In genomic region chr11:108302121-108302785, GRCh38 we compare ENCODE assay signal across 10 cellular contexts.
A peak's percentile ranks its signal among the peaks of the same experiment; 100 is the strongest.
DNase-seq lines count a peak whose midpoint lies in the region; ATAC-seq and TF ChIP-seq lines count a peak whose summit lies in the region.
"Had no signal": no experiment of that assay in that cellular context is flagged by ENCODE, and none has a peak within 500 bp of the region (broad histone marks: within the 10 kb centered on the region; RNA-seq: fewer than 3 reads in every experiment).

No MANE protein-coding gene starts in this region.

- ATAC-seq in GM18508 (IDR thresholded peaks at IDR 0.05; ENCODE audit: insufficient read depth, unreplicated experiment) (peak; percentile 63), GM21825 (IDR thresholded peaks at IDR 0.05; ENCODE audit: unreplicated experiment) (peak; percentile 87), IMR-90 (ENCODE audit: low read depth) (peak; percentile 62), mucosa of descending colon (no peak)
- ATAC-seq: K562, sciatic nerve had no signal

- H4K91ac ChIP-seq in IMR-90 (ENCODE audit: insufficient read depth, low read depth, low read length): no peak overlapping the region

- dilution Hi-C loops in IMR-90 (cut with HindIII; ENCODE audit: low sequenced_read_pairs, unreplicated experiment): no loop called here

- no peak overlapping the region for H3K23ac ChIP-seq in IMR-90 (ENCODE audit: low read depth, low read length)

- no peak overlapping the region for H2AFZ ChIP-seq in IMR-90 (replicated peaks; ENCODE audit: low read length, poor library complexity)

- no peak overlapping the region for H4K8ac ChIP-seq in IMR-90 (ENCODE audit: low read depth in 2 of 2, low read length in 2 of 2)

- POLR2A ChIA-PET in IMR-90 (lab: Charles Lee; ENCODE audit: unreplicated experiment): no interaction called here

- no peak overlapping the region for H3K18ac ChIP-seq in IMR-90 (ENCODE audit: low read depth, low read length)

- no peaks in the 10 kb centered on the region for H3K9me3 ChIP-seq in IMR-90 (ENCODE audit: control insufficient read depth, insufficient read depth, low read length)
- H3K9me3 ChIP-seq in mucosa of descending colon: no peaks in the 10 kb centered on the region

- no peaks in the 10 kb centered on the region for H4K20me1 ChIP-seq in IMR-90 (ENCODE audit: insufficient read depth, low read length)

- no peak overlapping the region for H3K56ac ChIP-seq in IMR-90 (ENCODE audit: extremely low read depth, insufficient read depth, low read length)

- no peak overlapping the region for H2AK9ac ChIP-seq in IMR-90 (replicated peaks; ENCODE audit: low read depth, low read length, poor library complexity)

- no peak overlapping the region for H2BK20ac ChIP-seq in IMR-90 (ENCODE audit: low read depth, low read length)

- H2BK120ac ChIP-seq in IMR-90 (ENCODE audit: low read depth, low read length): no peak overlapping the region

- H3K4me3 ChIP-seq in IMR-90 (ENCODE audit: insufficient read depth, low read depth, low read length): no peak overlapping the region
- no peak overlapping the region for H3K4me3 ChIP-seq in mucosa of descending colon
- H3K4me3 ChIP-seq: K562 had no signal

- no peak overlapping the region for H3K14ac ChIP-seq in IMR-90 (replicated peaks; ENCODE audit: low read depth, low read length)

- peak; percentile 52 for DNase-seq in IMR-90
- peak; percentile 60 for DNase-seq in kidney glomerular epithelial cell (lab: John Stamatoyannopoulos, UW)
- DNase-seq in posterior vena cava (ENCODE audit: low spot score): no peak
- no peak for DNase-seq in mucosa of descending colon
- DNase-seq in NCI-H446 (lab: John Stamatoyannopoulos, UW): no peak
- DNase-seq in G401 (ENCODE audit: low spot score): no peak

- no TSS peak for BruUV-seq in IMR-90 (replicated peaks; lab: Mats Ljungman, UMichigan)

- no peaks in the 10 kb centered on the region for H3K27me3 ChIP-seq in IMR-90 (ENCODE audit: control insufficient read depth, insufficient read depth, low read length)

- no peak for TF ChIP-seq POLR2A in IMR-90 (IDR thresholded peaks at IDR 0.05; ENCODE audit: low read depth, low read length)

- no peak for TF ChIP-seq CTCF in IMR-90 (conservative IDR thresholded peaks at IDR 0.05; ENCODE audit: low read depth, low read length)
- TF ChIP-seq CTCF in mucosa of descending colon (IDR thresholded peaks at IDR 0.05): no peak

- no peak overlapping the region for H3K9ac ChIP-seq in IMR-90 (ENCODE audit: low read depth, low read length)

- peak overlapping the region; percentile 39 for H2BK5ac ChIP-seq in IMR-90 (ENCODE audit: low read depth, low read length, poor library complexity, severe bottlenecking)

- H3K4me1 ChIP-seq in IMR-90 (ENCODE audit: control insufficient read depth, insufficient read depth, low read length) (peaks cover 8% of the 10 kb centered on the region), mucosa of descending colon (ENCODE audit: low read depth) (no peaks in the 10 kb centered on the region)

- H3K27ac ChIP-seq in IMR-90 (ENCODE audit: insufficient read depth, low read length): no peak overlapping the region

- in situ Hi-C loops in IMR-90 (cut with MboI; ENCODE audit: low sequenced_read_pairs): no loop called here
- in situ Hi-C loops in G401 (cut with HindIII; ENCODE audit: low sequenced_read_pairs): no loop called here

- H3K79me1 ChIP-seq in IMR-90 (ENCODE audit: low read depth in 1 of 2, low read length in 2 of 2): no peaks in the 10 kb centered on the region; a peak in 1 of 4 replicates

- no peak overlapping the region; the same call in 1 of the 2 replicates for H4K5ac ChIP-seq in IMR-90 (ENCODE audit: low read depth, low read length)

- H2BK15ac ChIP-seq in IMR-90 (ENCODE audit: low read depth, low read length): no peak overlapping the region

- CTCF ChIA-PET in IMR-90 (lab: Yijun Ruan, JAX): no interaction called here

- H2AK5ac ChIP-seq in IMR-90 (ENCODE audit: low read depth, low read length): no peak overlapping the region

- peak overlapping the region; percentile 10; the same call in 1 of the 2 replicates for H3K4me2 ChIP-seq in IMR-90 (ENCODE audit: low read depth, low read length)

- H3K4ac ChIP-seq in IMR-90 (ENCODE audit: low read depth, low read length): no peak overlapping the region

- H3K36me3 ChIP-seq in IMR-90 (ENCODE audit: control insufficient read depth, insufficient read depth, low read length) (peaks cover 18% of the 10 kb centered on the region; the same call in 1 of the 2 replicates), mucosa of descending colon (ENCODE audit: low read depth) (no peaks in the 10 kb centered on the region)

- TF ChIP-seq RAD21 in IMR-90 (IDR thresholded peaks at IDR 0.05; ENCODE audit: low read length): no peak

- no peaks in the 10 kb centered on the region; the same call in 1 of the 2 replicates for H3K9me1 ChIP-seq in IMR-90 (ENCODE audit: insufficient read depth, low read length)

- WGBS in IMR-90 (ENCODE audit: extremely low coverage in 2 of 2, insufficient read length in 1 of 2), 2 experiments: no CpG with 5 or more reads among the region's 1 CpG

- intact Hi-C loops in IMR-90 (cut with micrococcal nuclease) (loop anchor here (5.0 kb wide), 1 partner anchor 345 kb away; no protein-coding TSS in a partner anchor), posterior vena cava (cut with DNase I) (no loop called here), mucosa of descending colon (cut with DNase I, micrococcal nuclease) (no loop called here)

TF ChIP-seq in IMR-90, 13 proteins besides CTCF, POLR2A, EP300 and RAD21:
- TF ChIP-seq MXI1 (IDR thresholded peaks at IDR 0.05; ENCODE audit: borderline replicate concordance, low read depth, low read length) (no peak), BHLHE40 (IDR thresholded peaks at IDR 0.05; ENCODE audit: low read depth, low read length) (no peak), NFE2L2 (IDR thresholded peaks at IDR 0.05; ENCODE audit: low read depth, low read length) (no peak), RFX5 (IDR thresholded peaks at IDR 0.05; ENCODE audit: low read depth, low read length) (no peak), SMC3 (IDR thresholded peaks at IDR 0.05; ENCODE audit: low read depth, low read length) (no peak), MAFK (IDR thresholded peaks at IDR 0.05; ENCODE audit: low read depth, low read length) (no peak), CHD1 (IDR thresholded peaks at IDR 0.05; ENCODE audit: low read depth, low read length) (no peak), ELK1 (IDR thresholded peaks at IDR 0.05; ENCODE audit: borderline replicate concordance, low read depth, low read length) (no peak), CEBPB (IDR thresholded peaks at IDR 0.05; ENCODE audit: low read depth, low read length) (peak; percentile 39), USF2 (IDR thresholded peaks at IDR 0.05; ENCODE audit: low read depth, low read length) (no peak), RCOR1 (IDR thresholded peaks at IDR 0.05; ENCODE audit: insufficient replicate concordance, low read length) (no peak), FOS (IDR thresholded peaks at IDR 0.05; ENCODE audit: low read depth, low read length) (0 out of 2 replicates have a peak, but pooled peaks have one; percentile 4), MAZ (IDR thresholded peaks at IDR 0.05; ENCODE audit: borderline replicate concordance, low read depth, low read length) (no peak)
TF ChIP-seq in IMR-90: peak in this region for 2.

Comparison
In these comparisons a context has a peak if more than half of its experiments do, and no peak if none do; other contexts are left out.
1. DNase-seq: peak in IMR-90 (single experiment) and kidney glomerular epithelial cell (single experiment); none in posterior vena cava (single experiment), mucosa of descending colon (0 of 3), NCI-H446 (0 of 2) and G401 (single experiment).